In the genomic region with DNA sequence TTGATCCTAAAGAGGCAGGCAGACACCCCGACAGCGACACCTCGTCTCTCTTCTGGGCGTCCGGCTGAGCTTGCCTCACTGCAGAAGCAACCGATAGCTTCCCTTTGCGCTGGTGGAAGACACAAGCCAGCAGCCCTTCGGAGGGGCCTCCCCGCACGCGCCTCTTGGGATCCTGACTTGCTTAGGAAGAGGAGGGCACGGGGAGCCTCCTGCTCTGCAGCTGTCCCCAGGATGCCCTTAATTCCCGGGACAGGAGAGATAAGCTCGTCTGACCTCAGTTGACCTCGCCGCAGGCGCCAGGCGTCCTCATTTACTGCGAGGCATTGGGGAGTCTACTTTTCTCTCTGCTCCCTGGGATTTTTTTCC, we compare ENCODE assay signal across 8 cellular contexts.
DNase-seq lines count a peak whose midpoint lies in the region; ATAC-seq and TF ChIP-seq lines count a peak whose summit lies in the region.

No MANE protein-coding gene starts in this region.

- H3K4me3 Mint-ChIP-seq in CD14-positive monocyte, result peak overlapping the region; percentile 85 to 92

- no peaks in the 10 kb centered on the region for H3K36me3 ChIP-seq in breast epithelium

- peak overlapping the region; percentile 88 to 97 (median 92) for H3K27ac Mint-ChIP-seq in CD14-positive monocyte

- peaks cover 2 to 5% (median 3%) of the 10 kb centered on the region in 3 donors for H3K27me3 Mint-ChIP-seq in CD14-positive monocyte (ENCODE audit: low read depth in 3 of 3)

- TF ChIP-seq CTCF in CD14-positive monocyte (IDR thresholded peaks at IDR 0.05), result no peak
- no peak for TF ChIP-seq CTCF in breast epithelium (IDR thresholded peaks at IDR 0.05)

- H3K4me1 ChIP-seq in breast epithelium, result peaks cover 5 to 6% of the 10 kb centered on the region in 2 donors

- H3K27ac ChIP-seq in breast epithelium, result peak overlapping the region; percentile 8 to 42

- peaks cover 21% of the 10 kb centered on the region for H3K4me1 Mint-ChIP-seq in CD14-positive monocyte

- H3K36me3 Mint-ChIP-seq in CD14-positive monocyte, result no peaks in the 10 kb centered on the region

- no peak for TF ChIP-seq POLR2A in breast epithelium (IDR thresholded peaks at IDR 0.05)

- peak overlapping the region; percentile 59 to 88 (median 74) for H3K4me3 ChIP-seq in breast epithelium

- ATAC-seq in GM21447 (IDR thresholded peaks at IDR 0.05; ENCODE audit: unreplicated experiment), result peak; percentile 20

- H3K9me3 Mint-ChIP-seq in CD14-positive monocyte, result no peaks in the 10 kb centered on the region

- intact Hi-C loops in CD14-positive monocyte (cut with micrococcal nuclease), result loop anchor here in 1 of 2 donors (5.0 kb wide), 2 partner anchors 516 to 711 kb away; no protein-coding TSS in a partner anchor
- intact Hi-C loops in breast epithelium (cut with DNase I; ENCODE audit: low total_unique reads), result no loop called here

- H3K27me3 ChIP-seq in breast epithelium, result no peaks in the 10 kb centered on the region

- DNase-seq in CD14-positive monocyte (ENCODE audit: low spot score) (peak; percentile 57), NOMO-1 treated with dmso at 0.1 percent for 144 hours (lab: John Stamatoyannopoulos, UW; ENCODE audit: unreplicated experiment) (peak; percentile 62), breast epithelium (ENCODE audit: low spot score in 2 of 2) (no peak), inferior parietal cortex (ENCODE audit: extremely low spot score) (peak; percentile 25), dedifferentiated amniotic fluid mesenchymal stem cell (ENCODE audit: extremely low spot score) (no peak), NCI-H1694 (lab: John Stamatoyannopoulos, UW) (no peak)
- DNase-seq in stimulated activated CD4-positive, alpha-beta T cell treated with anti-CD3 and anti-CD28 coated beads, Interleukin-15, amount 100 ng/mL, for 24 hours, result peak; percentile 46

- no peaks in the 10 kb centered on the region for H3K9me3 ChIP-seq in breast epithelium

Comparison
In these comparisons a context has a peak if more than half of its experiments do, and no peak if none do; other contexts are left out.
1. DNase-seq: peak in CD14-positive monocyte (single experiment), NOMO-1 treated with dmso at 0.1 percent for 144 hours (single experiment), inferior parietal cortex (single experiment) and stimulated activated CD4-positive, alpha-beta T cell treated with anti-CD3 and anti-CD28 coated beads, Interleukin-15, amount 100 ng/mL, for 24 hours (single experiment); none in breast epithelium (0 of 2), dedifferentiated amniotic fluid mesenchymal stem cell (single experiment) and NCI-H1694 (single experiment).